ENCODE assay signal across 1 cellular context in the genomic region with DNA sequence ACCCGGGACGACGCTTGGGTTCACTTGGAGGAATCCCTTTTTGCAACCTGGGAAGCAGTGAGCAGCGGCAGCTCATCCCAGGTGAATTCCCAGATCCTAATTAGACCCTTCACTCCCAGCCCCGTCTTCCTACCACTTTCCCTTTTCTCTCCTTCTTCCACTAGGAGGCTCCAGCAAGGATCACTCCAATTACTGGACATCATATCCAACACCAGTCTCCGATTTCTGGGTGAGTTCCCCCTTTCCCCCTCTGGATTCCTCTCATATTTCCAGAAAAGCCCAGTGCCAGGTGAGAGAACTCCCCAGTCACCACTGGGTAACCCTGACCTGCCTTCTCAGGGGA.
TF ChIP-seq lines count a peak whose summit lies in the region.

No MANE protein-coding gene starts in this region.

TF ChIP-seq in liver, 16 proteins besides CTCF, POLR2A, EP300 and RAD21 (continued from another document):
- TF ChIP-seq, protein P1, sequence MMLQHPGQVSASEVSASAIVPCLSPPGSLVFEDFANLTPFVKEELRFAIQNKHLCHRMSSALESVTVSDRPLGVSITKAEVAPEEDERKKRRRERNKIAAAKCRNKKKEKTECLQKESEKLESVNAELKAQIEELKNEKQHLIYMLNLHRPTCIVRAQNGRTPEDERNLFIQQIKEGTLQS (IDR thresholded peaks at IDR 0.05), result no peak
- TF ChIP-seq EGR1 (IDR thresholded peaks at IDR 0.05; ENCODE audit: low read depth in 2 of 2) (no peak), YY1 (IDR thresholded peaks at IDR 0.05) (no peak), HNF4A (conservative IDR thresholded peaks at IDR 0.05) (no peak), HNF4G (IDR thresholded peaks at IDR 0.05) (no peak)
- TF ChIP-seq, protein P2, sequence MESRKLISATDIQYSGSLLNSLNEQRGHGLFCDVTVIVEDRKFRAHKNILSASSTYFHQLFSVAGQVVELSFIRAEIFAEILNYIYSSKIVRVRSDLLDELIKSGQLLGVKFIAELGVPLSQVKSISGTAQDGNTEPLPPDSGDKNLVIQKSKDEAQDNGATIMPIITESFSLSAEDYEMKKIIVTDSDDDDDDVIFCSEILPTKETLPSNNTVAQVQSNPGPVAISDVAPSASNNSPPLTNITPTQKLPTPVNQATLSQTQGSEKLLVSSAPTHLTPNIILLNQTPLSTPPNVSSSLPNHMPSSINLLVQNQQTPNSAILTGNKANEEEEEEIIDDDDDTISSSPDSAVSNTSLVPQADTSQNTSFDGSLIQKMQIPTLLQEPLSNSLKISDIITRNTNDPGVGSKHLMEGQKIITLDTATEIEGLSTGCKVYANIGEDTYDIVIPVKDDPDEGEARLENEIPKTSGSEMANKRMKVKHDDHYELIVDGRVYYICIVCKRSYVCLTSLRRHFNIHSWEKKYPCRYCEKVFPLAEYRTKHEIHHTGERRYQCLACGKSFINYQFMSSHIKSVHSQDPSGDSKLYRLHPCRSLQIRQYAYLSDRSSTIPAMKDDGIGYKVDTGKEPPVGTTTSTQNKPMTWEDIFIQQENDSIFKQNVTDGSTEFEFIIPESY (IDR thresholded peaks at IDR 0.05), result no peak
- TF ChIP-seq, protein P3, sequence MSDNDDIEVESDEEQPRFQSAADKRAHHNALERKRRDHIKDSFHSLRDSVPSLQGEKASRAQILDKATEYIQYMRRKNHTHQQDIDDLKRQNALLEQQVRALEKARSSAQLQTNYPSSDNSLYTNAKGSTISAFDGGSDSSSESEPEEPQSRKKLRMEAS (IDR thresholded peaks at IDR 0.05), result no peak
